2 cellular contexts compared by ENCODE assay signal in the genomic region with DNA sequence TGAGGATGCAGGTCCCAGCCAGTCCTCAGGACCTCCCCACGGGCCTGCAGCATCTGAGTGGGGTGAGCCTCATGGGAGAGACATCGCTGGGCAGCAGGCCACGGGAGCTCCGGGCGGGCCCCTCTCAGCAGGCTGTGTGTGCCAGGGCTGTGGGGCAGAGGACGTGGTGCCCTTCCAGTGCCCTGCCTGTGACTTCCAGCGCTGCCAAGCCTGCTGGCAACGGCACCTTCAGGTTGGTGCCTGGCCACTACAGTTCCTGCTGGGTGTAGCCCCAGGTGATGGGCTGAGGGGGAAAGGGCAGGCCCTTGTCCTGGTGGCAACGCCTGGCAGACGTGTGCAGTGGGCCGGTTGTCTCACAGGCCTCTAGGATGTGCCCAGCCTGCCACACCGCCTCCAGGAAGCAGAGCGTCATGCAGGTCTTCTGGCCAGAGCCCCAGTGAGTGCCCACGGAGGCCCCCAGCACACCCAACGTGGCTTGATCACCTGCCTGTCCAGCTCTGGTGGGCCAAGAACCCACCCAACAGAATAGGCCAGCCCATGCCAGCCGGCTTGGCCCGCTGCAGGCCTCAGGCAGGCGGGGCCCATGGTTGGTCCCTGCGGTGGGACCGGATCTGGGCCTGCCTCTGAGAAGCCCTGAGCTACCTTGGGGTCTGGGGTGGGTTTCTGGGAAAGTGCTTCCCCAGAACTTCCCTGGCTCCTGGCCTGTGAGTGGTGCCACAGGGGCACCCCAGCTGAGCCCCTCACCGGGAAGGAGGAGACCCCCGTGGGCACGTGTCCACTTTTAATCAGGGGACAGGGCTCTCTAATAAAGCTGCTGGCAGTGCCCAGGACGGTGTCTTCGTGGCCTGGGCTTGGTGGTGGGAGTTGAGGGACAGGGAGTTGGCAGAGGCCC.
TF ChIP-seq lines count a peak whose summit lies in the region.

No MANE protein-coding gene starts in this region.

TF ChIP-seq in IMR-90, 13 proteins besides CTCF, POLR2A, EP300 and RAD21:
- TF ChIP-seq MAFK (IDR thresholded peaks at IDR 0.05; ENCODE audit: low read depth, low read length): no peak
- no peak for TF ChIP-seq MXI1 (IDR thresholded peaks at IDR 0.05; ENCODE audit: borderline replicate concordance, low read depth, low read length)
- no peak for TF ChIP-seq MAZ (IDR thresholded peaks at IDR 0.05; ENCODE audit: borderline replicate concordance, low read depth, low read length)
- TF ChIP-seq RCOR1 (IDR thresholded peaks at IDR 0.05; ENCODE audit: insufficient replicate concordance, low read length): no peak
- TF ChIP-seq RFX5 (IDR thresholded peaks at IDR 0.05; ENCODE audit: low read depth, low read length): no peak
- no peak for TF ChIP-seq CEBPB (IDR thresholded peaks at IDR 0.05; ENCODE audit: low read depth, low read length)
- TF ChIP-seq SMC3 (IDR thresholded peaks at IDR 0.05; ENCODE audit: low read depth, low read length): no peak
- TF ChIP-seq BHLHE40 (IDR thresholded peaks at IDR 0.05; ENCODE audit: low read depth, low read length): no peak
- no peak for TF ChIP-seq NFE2L2 (IDR thresholded peaks at IDR 0.05; ENCODE audit: low read depth, low read length)
- TF ChIP-seq, protein P1, sequence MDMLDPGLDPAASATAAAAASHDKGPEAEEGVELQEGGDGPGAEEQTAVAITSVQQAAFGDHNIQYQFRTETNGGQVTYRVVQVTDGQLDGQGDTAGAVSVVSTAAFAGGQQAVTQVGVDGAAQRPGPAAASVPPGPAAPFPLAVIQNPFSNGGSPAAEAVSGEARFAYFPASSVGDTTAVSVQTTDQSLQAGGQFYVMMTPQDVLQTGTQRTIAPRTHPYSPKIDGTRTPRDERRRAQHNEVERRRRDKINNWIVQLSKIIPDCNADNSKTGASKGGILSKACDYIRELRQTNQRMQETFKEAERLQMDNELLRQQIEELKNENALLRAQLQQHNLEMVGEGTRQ (IDR thresholded peaks at IDR 0.05; ENCODE audit: low read depth, low read length): no peak
- TF ChIP-seq CHD1 (IDR thresholded peaks at IDR 0.05; ENCODE audit: low read depth, low read length): no peak
- TF ChIP-seq, protein P2, sequence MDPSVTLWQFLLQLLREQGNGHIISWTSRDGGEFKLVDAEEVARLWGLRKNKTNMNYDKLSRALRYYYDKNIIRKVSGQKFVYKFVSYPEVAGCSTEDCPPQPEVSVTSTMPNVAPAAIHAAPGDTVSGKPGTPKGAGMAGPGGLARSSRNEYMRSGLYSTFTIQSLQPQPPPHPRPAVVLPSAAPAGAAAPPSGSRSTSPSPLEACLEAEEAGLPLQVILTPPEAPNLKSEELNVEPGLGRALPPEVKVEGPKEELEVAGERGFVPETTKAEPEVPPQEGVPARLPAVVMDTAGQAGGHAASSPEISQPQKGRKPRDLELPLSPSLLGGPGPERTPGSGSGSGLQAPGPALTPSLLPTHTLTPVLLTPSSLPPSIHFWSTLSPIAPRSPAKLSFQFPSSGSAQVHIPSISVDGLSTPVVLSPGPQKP (IDR thresholded peaks at IDR 0.05; ENCODE audit: borderline replicate concordance, low read depth, low read length): no peak
- TF ChIP-seq FOS (IDR thresholded peaks at IDR 0.05; ENCODE audit: low read depth, low read length): no peak

TF ChIP-seq in H1, 55 proteins besides CTCF, POLR2A, EP300 and RAD21:
- TF ChIP-seq CTBP2 (IDR thresholded peaks at IDR 0.05; ENCODE audit: borderline replicate concordance, insufficient read depth, insufficient read length, low read length) (no peak), ASH2L (IDR thresholded peaks at IDR 0.05; ENCODE audit: low read length) (no peak), SIX5 (IDR thresholded peaks at IDR 0.05; ENCODE audit: low read depth, low read length) (no peak), EZH2 (IDR thresholded peaks at IDR 0.05; ENCODE audit: low read depth, low read length, severe bottlenecking) (no peak), JUN (IDR thresholded peaks at IDR 0.05; ENCODE audit: low read depth, low read length) (no peak)
- TF ChIP-seq, protein P3, sequence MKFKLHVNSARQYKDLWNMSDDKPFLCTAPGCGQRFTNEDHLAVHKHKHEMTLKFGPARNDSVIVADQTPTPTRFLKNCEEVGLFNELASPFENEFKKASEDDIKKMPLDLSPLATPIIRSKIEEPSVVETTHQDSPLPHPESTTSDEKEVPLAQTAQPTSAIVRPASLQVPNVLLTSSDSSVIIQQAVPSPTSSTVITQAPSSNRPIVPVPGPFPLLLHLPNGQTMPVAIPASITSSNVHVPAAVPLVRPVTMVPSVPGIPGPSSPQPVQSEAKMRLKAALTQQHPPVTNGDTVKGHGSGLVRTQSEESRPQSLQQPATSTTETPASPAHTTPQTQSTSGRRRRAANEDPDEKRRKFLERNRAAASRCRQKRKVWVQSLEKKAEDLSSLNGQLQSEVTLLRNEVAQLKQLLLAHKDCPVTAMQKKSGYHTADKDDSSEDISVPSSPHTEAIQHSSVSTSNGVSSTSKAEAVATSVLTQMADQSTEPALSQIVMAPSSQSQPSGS (IDR thresholded peaks at IDR 0.05; ENCODE audit: low read length): peak; percentile 9; the same call in 1 of the 2 replicates
